Comparison of ENCODE assay signal across 9 cellular contexts in genomic region chr21:31557956-31558838, GRCh38.
A peak's percentile ranks its signal among the peaks of the same experiment; 100 is the strongest.
DNase-seq lines count a peak whose midpoint lies in the region; ATAC-seq, FAIRE-seq and TF ChIP-seq lines count a peak whose summit lies in the region.
"Had no signal": no experiment of that assay in that cellular context is flagged by ENCODE, and none has a peak within 500 bp of the region (broad histone marks: within the 10 kb centered on the region; RNA-seq: fewer than 3 reads in every experiment).

No MANE protein-coding gene starts in this region.

- H3K27me3 ChIP-seq in liver (ENCODE audit: control insufficient read depth in 4 of 4, insufficient read depth in 4 of 4, low read length in 3 of 4) (no peaks in the 10 kb centered on the region), HepG2 (ENCODE audit: control insufficient read depth in 1 of 2, insufficient read depth in 2 of 2, low read length in 2 of 2) (peaks cover 4 to 21% of the 10 kb centered on the region in 2 experiments)

- in situ Hi-C loops in HepG2 (cut with HindIII; ENCODE audit: extremely low pct_ligation_motif_present, low pct_unique_long_range_greater_than_20kb), result no loop called here

- peaks cover 41% of the 10 kb centered on the region for H3K4me1 Mint-ChIP-seq in activated T-helper 2 cell treated with anti-CD3 and anti-CD28 coated beads, Interferon-gamma antibody, Interleukin-2, Interleukin-4, amounts not matched to agents 10 μg/mL and 5 μg/mL and 100 μg/mL, durations not matched to agents 14 hours and 24 hours and 36 hours (ENCODE audit: low read depth)
- peaks cover 13% of the 10 kb centered on the region for H3K4me1 Mint-ChIP-seq in glutamatergic neuron (ENCODE audit: low read depth, unreplicated experiment)

- peaks cover 47% of the 10 kb centered on the region for H3K27me3 Mint-ChIP-seq in activated T-helper 2 cell treated with anti-CD3 and anti-CD28 coated beads, Interferon-gamma antibody, Interleukin-2, Interleukin-4, amounts not matched to agents 10 μg/mL and 5 μg/mL and 100 μg/mL, durations not matched to agents 14 hours and 24 hours and 36 hours (ENCODE audit: low read depth)
- H3K27me3 Mint-ChIP-seq in glutamatergic neuron (ENCODE audit: unreplicated experiment), result peaks cover 2% of the 10 kb centered on the region

- H3K4me2 ChIP-seq in HepG2 (ENCODE audit: low read depth, low read length), result no peak overlapping the region

- DNase-seq in HepG2 (ENCODE audit: low spot score), result no peak
- DNase-seq in NCI-H345 treated with DMSO at 0.1 percent for 48 hours (lab: John Stamatoyannopoulos, UW; ENCODE audit: unreplicated experiment), result peak; percentile 69
- peak; percentile 17 for DNase-seq in activated T-helper 2 cell treated with anti-CD3 and anti-CD28 coated beads, Interferon-gamma antibody, Interleukin-2, Interleukin-4, amounts not matched to agents 10 μg/mL and 5 μg/mL and 100 μg/mL, durations not matched to agents 14 hours and 24 hours and 36 hours (ENCODE audit: low spot score)
- DNase-seq in glutamatergic neuron, result peak; percentile 70
- peak; percentile 31 to 93 (median 58) for DNase-seq in posterior cingulate gyrus
- no peak for DNase-seq in frontal cortex (ENCODE audit: low spot score in 2 of 2)

- FAIRE-seq in HepG2 (lab: Jason Lieb, UNC) (no peak), frontal cortex (lab: Jason Lieb, UNC) (no peak)
- FAIRE-seq: endometrium had no signal

- CTCF ChIA-PET in HepG2 (lab: Yijun Ruan, JAX; ENCODE audit: low intra/inter-chr PET ratio, low total read pairs), result no interaction called here

- no peak for TF ChIP-seq RAD21 in liver (IDR thresholded peaks at IDR 0.05)
- no peak for TF ChIP-seq RAD21 in HepG2 (CRISPR knock-in tag; IDR thresholded peaks at IDR 0.05)

- WGBS in liver, result 49% methylated on average over 98 of the region's 98 CpGs
- 15% methylated on average over 15 of the region's 98 CpGs for WGBS in HepG2 (ENCODE audit: low lambda C conversion rate)

- peak overlapping the region; percentile 42 to 68 (median 50) for H3K4me3 ChIP-seq in liver (ENCODE audit: low read depth in 1 of 3, low read length in 3 of 3)
- no peak overlapping the region for H3K4me3 ChIP-seq in HepG2 (replicated peaks in 1 of 3; ENCODE audit: insufficient read depth in 1 of 3, low read depth in 2 of 3, low read length in 3 of 3)

- H3K27ac Mint-ChIP-seq in activated T-helper 2 cell treated with anti-CD3 and anti-CD28 coated beads, Interferon-gamma antibody, Interleukin-2, Interleukin-4, amounts not matched to agents 10 μg/mL and 5 μg/mL and 100 μg/mL, durations not matched to agents 14 hours and 24 hours and 36 hours, result no peak overlapping the region
- peak overlapping the region; percentile 43 for H3K27ac Mint-ChIP-seq in glutamatergic neuron (ENCODE audit: unreplicated experiment)

- H3K9me3 Mint-ChIP-seq in activated T-helper 2 cell treated with anti-CD3 and anti-CD28 coated beads, Interferon-gamma antibody, Interleukin-2, Interleukin-4, amounts not matched to agents 10 μg/mL and 5 μg/mL and 100 μg/mL, durations not matched to agents 14 hours and 24 hours and 36 hours, result no peaks in the 10 kb centered on the region
- peaks cover 5% of the 10 kb centered on the region for H3K9me3 Mint-ChIP-seq in glutamatergic neuron (ENCODE audit: unreplicated experiment)

- peak overlapping the region; percentile 69 for H3K4me3 Mint-ChIP-seq in activated T-helper 2 cell treated with anti-CD3 and anti-CD28 coated beads, Interferon-gamma antibody, Interleukin-2, Interleukin-4, amounts not matched to agents 10 μg/mL and 5 μg/mL and 100 μg/mL, durations not matched to agents 14 hours and 24 hours and 36 hours (ENCODE audit: low read depth)
- H3K4me3 Mint-ChIP-seq in glutamatergic neuron (ENCODE audit: unreplicated experiment), result peak overlapping the region; percentile 85

- H4K20me1 ChIP-seq in HepG2 (ENCODE audit: insufficient read depth, low read length), result no peaks in the 10 kb centered on the region

- no peaks in the 10 kb centered on the region for H3K79me2 ChIP-seq in HepG2 (ENCODE audit: insufficient read depth, low read length)

- H3K4me1 ChIP-seq in liver (ENCODE audit: control insufficient read depth in 4 of 4, insufficient read depth in 4 of 4, low read length in 3 of 4) (peaks cover 2 to 17% (median 6%) of the 10 kb centered on the region in 4 donors), HepG2 (ENCODE audit: insufficient read depth, low read length) (no peaks in the 10 kb centered on the region)

- TF ChIP-seq CTCF in liver (IDR thresholded peaks at IDR 0.05; ENCODE audit: low read depth, low read length, missing input control), result no peak
- TF ChIP-seq CTCF in HepG2 (CRISPR knock-in tag; IDR thresholded peaks at IDR 0.05), result no peak
- no peak for TF ChIP-seq CTCF in glutamatergic neuron (IDR thresholded peaks at IDR 0.05; ENCODE audit: partially characterized antibody, unreplicated experiment)

- peaks cover 8% of the 10 kb centered on the region for H3K36me3 Mint-ChIP-seq in activated T-helper 2 cell treated with anti-CD3 and anti-CD28 coated beads, Interferon-gamma antibody, Interleukin-2, Interleukin-4, amounts not matched to agents 10 μg/mL and 5 μg/mL and 100 μg/mL, durations not matched to agents 14 hours and 24 hours and 36 hours (ENCODE audit: low read depth)
- H3K36me3 Mint-ChIP-seq in glutamatergic neuron (ENCODE audit: unreplicated experiment), result no peaks in the 10 kb centered on the region

- H3K9ac ChIP-seq in liver (ENCODE audit: low read depth in 1 of 2, low read length in 2 of 2), result no peak overlapping the region
- no peak overlapping the region for H3K9ac ChIP-seq in HepG2 (ENCODE audit: insufficient read depth, low read depth, low read length)

- ATAC-seq in HepG2 (no peak), GM18909 (IDR thresholded peaks at IDR 0.05; ENCODE audit: poor library complexity, unreplicated experiment) (no peak)

- H2AFZ ChIP-seq in HepG2 (ENCODE audit: low read length), result no peak overlapping the region

- H3K9me3 ChIP-seq in liver (ENCODE audit: control insufficient read depth in 4 of 4, low read length in 3 of 4) (no peaks in the 10 kb centered on the region), HepG2 (ENCODE audit: low read length) (no peaks in the 10 kb centered on the region)

- intact Hi-C loops in HepG2 (cut with micrococcal nuclease; ENCODE audit: unreplicated experiment), result no loop called here
- intact Hi-C loops in activated T-helper 2 cell treated with anti-CD3 and anti-CD28 coated beads, Interferon-gamma antibody, Interleukin-2, Interleukin-4, amounts not matched to agents 10 μg/mL and 5 μg/mL and 100 μg/mL, durations not matched to agents 14 hours and 24 hours and 36 hours (cut with micrococcal nuclease), result loop anchor here (2.0 to 10.0 kb wide), 6 partner anchors 101 to 841 kb away; partner anchors contain the start of genes KRTAP21-3 and SOD1
- intact Hi-C loops in posterior cingulate gyrus (cut with DNase I), result loop anchor here (5.0 kb wide), 2 partner anchors 174 to 211 kb away; partner anchors contain the start of gene SCAF4

- H3K27ac ChIP-seq in liver (ENCODE audit: low read depth in 1 of 2, low read length in 2 of 2), result no peak overlapping the region
- no peak overlapping the region for H3K27ac ChIP-seq in HepG2 (ENCODE audit: extremely low read length, insufficient read depth, low read length)

- no peak for TF ChIP-seq POLR2A in HepG2 (IDR thresholded peaks at IDR 0.05; ENCODE audit: insufficient read depth in 1 of 2, low read depth in 2 of 2, low read length in 2 of 2)

- H3K36me3 ChIP-seq in liver (ENCODE audit: control insufficient read depth in 4 of 4, insufficient read depth in 3 of 4, low read depth in 1 of 4, low read length in 3 of 4) (peaks cover 2 to 6% (median 3%) of the 10 kb centered on the region in 4 donors), HepG2 (replicated peaks in 1 of 2; ENCODE audit: control insufficient read depth in 1 of 2, insufficient read depth in 2 of 2, low read length in 2 of 2) (no peaks in the 10 kb centered on the region)

- no TSS peak for BruUV-seq in HepG2 (replicated peaks; lab: Mats Ljungman, UMichigan)

- TF ChIP-seq EP300 in HepG2 (IDR thresholded peaks at IDR 0.05; ENCODE audit: low read depth in 2 of 2, low read length in 2 of 2), result no peak
- no peak for TF ChIP-seq EP300 in HepG2 (CRISPR knock-in tag; IDR thresholded peaks at IDR 0.05; ENCODE audit: borderline replicate concordance)

- POLR2A ChIA-PET in HepG2 (lab: Yijun Ruan, JAX), result no interaction called here

TF ChIP-seq in liver, 16 proteins besides CTCF, POLR2A, EP300 and RAD21 (continues in another document):
- TF ChIP-seq HNF4G (IDR thresholded peaks at IDR 0.05), result no peak
- no peak for TF ChIP-seq EGR1 (IDR thresholded peaks at IDR 0.05; ENCODE audit: low read depth in 2 of 2)
- TF ChIP-seq ZBTB33 (IDR thresholded peaks at IDR 0.05), result no peak
- no peak for TF ChIP-seq FOXA1 (IDR thresholded peaks at IDR 0.05)

TF ChIP-seq in HepG2, 621 proteins besides CTCF, POLR2A, EP300 and RAD21:
- TF ChIP-seq ZNF761 (CRISPR knock-in tag; conservative IDR thresholded peaks at IDR 0.05) (no peak), FOXO4 (CRISPR knock-in tag; conservative IDR thresholded peaks at IDR 0.05) (no peak)

Comparison
In these comparisons a context has a peak if more than half of its experiments do, and no peak if none do; other contexts are left out.
1. H3K4me3 ChIP-seq: peak in liver (3 of 3); none in HepG2 (0 of 3).
2. DNase-seq: peak in NCI-H345 treated with DMSO at 0.1 percent for 48 hours (single experiment), activated T-helper 2 cell treated with anti-CD3 and anti-CD28 coated beads, Interferon-gamma antibody, Interleukin-2, Interleukin-4, amounts not matched to agents 10 μg/mL and 5 μg/mL and 100 μg/mL, durations not matched to agents 14 hours and 24 hours and 36 hours (single experiment), glutamatergic neuron (single experiment) and posterior cingulate gyrus (10 of 10); none in HepG2 (single experiment) and frontal cortex (0 of 2).